14 cellular contexts compared by ENCODE assay signal in genomic region chr5:151309821-151310220, GRCh38. TPM values are rescaled to one million over a fixed set of nuclear protein-coding genes. Genes with fewer than 3 reads are reported as not detected.
"Had no signal": no experiment of that assay in that cellular context is flagged by ENCODE, and none has a peak within 500 bp of the region (broad histone marks: within the 10 kb centered on the region; RNA-seq: fewer than 3 reads in every experiment).

No MANE protein-coding gene starts in this region.

RNA-seq across cellular contexts. Expression of gene SLC36A3, which starts 6.3 kb away (rescaled TPM):
- total RNA-seq: activated B cell treated with CpG ODN at 0.5 μM for 24 hours; activated CD4-positive, alpha-beta memory T cell treated with anti-CD3 and anti-CD28 coated beads for 36 hours; activated CD4-positive, alpha-beta memory T cell treated with anti-CD3 and anti-CD28 coated beads, Interleukin-2, amount 10 ng/mL, durations not matched to agents 7 days and 5 days; activated CD4-positive, alpha-beta T cell treated with anti-CD3 and anti-CD28 coated beads for 36 hours; activated CD4-positive, alpha-beta T cell treated with anti-CD3 and anti-CD28 coated beads, Interleukin-2, amount 10 ng/mL, durations not matched to agents 24 days and 14 days; activated CD4-positive, alpha-beta T cell treated with anti-CD3 and anti-CD28 coated beads, Interleukin-2, amount 10 ng/mL, durations not matched to agents 7 days and 5 days; activated CD8-positive, alpha-beta memory T cell treated with anti-CD3 and anti-CD28 coated beads for 36 hours; activated CD8-positive, alpha-beta memory T cell treated with anti-CD3 and anti-CD28 coated beads, Interleukin-2, amount 10 ng/mL, durations not matched to agents 7 days and 5 days; activated CD8-positive, alpha-beta T cell treated with anti-CD3 and anti-CD28 coated beads for 36 hours; activated CD8-positive, alpha-beta T cell treated with anti-CD3 and anti-CD28 coated beads, Interleukin-2, amount 10 ng/mL, durations not matched to agents 7 days and 5 days; T-cell; T-helper 1 cell treated with Interleukin-12 subunit alpha and Interleukin-12 subunit beta and Interleukin-4 antibody, amounts not matched to agents 30 ng/mL and 1 ng/mL, for 36 hours; T-helper 17 cell; T-helper 2 cell treated with Interferon-gamma antibody and Interleukin-4, amounts not matched to agents 100 ng/mL and 5 ng/mL, for 36 hours had no signal

RNA-seq across cellular contexts. Expression of gene SLC36A2, which starts 37.5 kb away (rescaled TPM):
- total RNA-seq: activated B cell treated with CpG ODN at 0.5 μM for 24 hours; activated CD4-positive, alpha-beta memory T cell treated with anti-CD3 and anti-CD28 coated beads for 36 hours; activated CD4-positive, alpha-beta memory T cell treated with anti-CD3 and anti-CD28 coated beads, Interleukin-2, amount 10 ng/mL, durations not matched to agents 7 days and 5 days; activated CD4-positive, alpha-beta T cell treated with anti-CD3 and anti-CD28 coated beads for 36 hours; activated CD4-positive, alpha-beta T cell treated with anti-CD3 and anti-CD28 coated beads, Interleukin-2, amount 10 ng/mL, durations not matched to agents 24 days and 14 days; activated CD4-positive, alpha-beta T cell treated with anti-CD3 and anti-CD28 coated beads, Interleukin-2, amount 10 ng/mL, durations not matched to agents 7 days and 5 days; activated CD8-positive, alpha-beta memory T cell treated with anti-CD3 and anti-CD28 coated beads for 36 hours; activated CD8-positive, alpha-beta memory T cell treated with anti-CD3 and anti-CD28 coated beads, Interleukin-2, amount 10 ng/mL, durations not matched to agents 7 days and 5 days; activated CD8-positive, alpha-beta T cell treated with anti-CD3 and anti-CD28 coated beads for 36 hours; activated CD8-positive, alpha-beta T cell treated with anti-CD3 and anti-CD28 coated beads, Interleukin-2, amount 10 ng/mL, durations not matched to agents 7 days and 5 days; T-cell; T-helper 1 cell treated with Interleukin-12 subunit alpha and Interleukin-12 subunit beta and Interleukin-4 antibody, amounts not matched to agents 30 ng/mL and 1 ng/mL, for 36 hours; T-helper 17 cell; T-helper 2 cell treated with Interferon-gamma antibody and Interleukin-4, amounts not matched to agents 100 ng/mL and 5 ng/mL, for 36 hours had no signal
